ENCODE assay signal across 8 cellular contexts in the genomic region with DNA sequence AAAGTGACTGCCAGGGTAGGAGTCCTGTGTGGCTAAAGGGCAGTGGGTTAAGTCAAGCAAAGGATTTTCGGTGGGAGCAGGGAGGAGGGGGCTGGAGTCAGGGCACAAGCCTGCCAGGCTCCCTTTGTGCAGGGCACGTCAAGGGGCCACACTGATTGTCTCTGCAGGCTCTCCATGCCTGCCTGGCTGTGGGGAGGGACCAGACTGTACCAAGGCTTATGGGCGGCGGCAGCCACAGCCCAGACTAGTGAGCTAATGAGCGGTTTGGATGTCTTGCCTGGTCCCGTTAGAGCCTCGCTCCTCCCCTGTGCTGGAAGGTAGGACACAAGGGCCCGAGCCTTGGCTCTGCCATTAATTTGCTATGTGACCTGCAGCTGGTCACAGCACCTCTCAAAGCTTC. TPM values are rescaled to one million over a fixed set of nuclear protein-coding genes. Genes with fewer than 3 reads are reported as not detected.
"Had no signal": no experiment of that assay in that cellular context is flagged by ENCODE, and none has a peak within 500 bp of the region (broad histone marks: within the 10 kb centered on the region; RNA-seq: fewer than 3 reads in every experiment).

No MANE protein-coding gene starts in this region.

RNA-seq across cellular contexts. Expression of gene LGALS9B, which starts 25.6 kb away (rescaled TPM):
- total RNA-seq: activated CD4-positive, alpha-beta memory T cell treated with anti-CD3 and anti-CD28 coated beads, Interleukin-2, amount 10 ng/mL, durations not matched to agents 7 days and 5 days; activated CD4-positive, alpha-beta T cell treated with anti-CD3 and anti-CD28 coated beads for 36 hours; activated T-helper 2 cell treated with anti-CD3 and anti-CD28 coated beads, Interferon-gamma antibody, Interleukin-2, Interleukin-4, amounts not matched to agents 10 μg/mL and 5 μg/mL and 100 μg/mL, durations not matched to agents 14 hours and 24 hours and 36 hours; ascending aorta; cardiac muscle cell; T-helper 1 cell treated with Interleukin-12 subunit alpha and Interleukin-12 subunit beta and Interleukin-4 antibody, amounts not matched to agents 30 ng/mL and 1 ng/mL, for 36 hours; T-helper 17 cell; WTC11 had no signal
- polyA plus RNA-seq: cardiac muscle cell had no signal
